ENCODE assay signal across 1 cellular context in genomic region chr2:205990104-205990503, GRCh38.
TF ChIP-seq lines count a peak whose summit lies in the region.

No MANE protein-coding gene starts in this region.

TF ChIP-seq in HepG2, 621 proteins besides CTCF, POLR2A, EP300 and RAD21 (continued from another document):
- no peak for TF ChIP-seq KIAA2018 (CRISPR knock-in tag; IDR thresholded peaks at IDR 0.05; ENCODE audit: borderline replicate concordance)
- TF ChIP-seq MED13 (CRISPR knock-in tag; IDR thresholded peaks at IDR 0.05): no peak
- TF ChIP-seq ZNF543 (CRISPR knock-in tag; IDR thresholded peaks at IDR 0.05): no peak
- TF ChIP-seq SP1 (IDR thresholded peaks at IDR 0.05): no peak
- TF ChIP-seq SP1 (CRISPR knock-in tag; IDR thresholded peaks at IDR 0.05): no peak
- TF ChIP-seq HDAC2 (CRISPR knock-in tag; IDR thresholded peaks at IDR 0.05): 0 out of 2 replicates have a peak, but pooled peaks have one; percentile 4
- TF ChIP-seq, protein P1, sequence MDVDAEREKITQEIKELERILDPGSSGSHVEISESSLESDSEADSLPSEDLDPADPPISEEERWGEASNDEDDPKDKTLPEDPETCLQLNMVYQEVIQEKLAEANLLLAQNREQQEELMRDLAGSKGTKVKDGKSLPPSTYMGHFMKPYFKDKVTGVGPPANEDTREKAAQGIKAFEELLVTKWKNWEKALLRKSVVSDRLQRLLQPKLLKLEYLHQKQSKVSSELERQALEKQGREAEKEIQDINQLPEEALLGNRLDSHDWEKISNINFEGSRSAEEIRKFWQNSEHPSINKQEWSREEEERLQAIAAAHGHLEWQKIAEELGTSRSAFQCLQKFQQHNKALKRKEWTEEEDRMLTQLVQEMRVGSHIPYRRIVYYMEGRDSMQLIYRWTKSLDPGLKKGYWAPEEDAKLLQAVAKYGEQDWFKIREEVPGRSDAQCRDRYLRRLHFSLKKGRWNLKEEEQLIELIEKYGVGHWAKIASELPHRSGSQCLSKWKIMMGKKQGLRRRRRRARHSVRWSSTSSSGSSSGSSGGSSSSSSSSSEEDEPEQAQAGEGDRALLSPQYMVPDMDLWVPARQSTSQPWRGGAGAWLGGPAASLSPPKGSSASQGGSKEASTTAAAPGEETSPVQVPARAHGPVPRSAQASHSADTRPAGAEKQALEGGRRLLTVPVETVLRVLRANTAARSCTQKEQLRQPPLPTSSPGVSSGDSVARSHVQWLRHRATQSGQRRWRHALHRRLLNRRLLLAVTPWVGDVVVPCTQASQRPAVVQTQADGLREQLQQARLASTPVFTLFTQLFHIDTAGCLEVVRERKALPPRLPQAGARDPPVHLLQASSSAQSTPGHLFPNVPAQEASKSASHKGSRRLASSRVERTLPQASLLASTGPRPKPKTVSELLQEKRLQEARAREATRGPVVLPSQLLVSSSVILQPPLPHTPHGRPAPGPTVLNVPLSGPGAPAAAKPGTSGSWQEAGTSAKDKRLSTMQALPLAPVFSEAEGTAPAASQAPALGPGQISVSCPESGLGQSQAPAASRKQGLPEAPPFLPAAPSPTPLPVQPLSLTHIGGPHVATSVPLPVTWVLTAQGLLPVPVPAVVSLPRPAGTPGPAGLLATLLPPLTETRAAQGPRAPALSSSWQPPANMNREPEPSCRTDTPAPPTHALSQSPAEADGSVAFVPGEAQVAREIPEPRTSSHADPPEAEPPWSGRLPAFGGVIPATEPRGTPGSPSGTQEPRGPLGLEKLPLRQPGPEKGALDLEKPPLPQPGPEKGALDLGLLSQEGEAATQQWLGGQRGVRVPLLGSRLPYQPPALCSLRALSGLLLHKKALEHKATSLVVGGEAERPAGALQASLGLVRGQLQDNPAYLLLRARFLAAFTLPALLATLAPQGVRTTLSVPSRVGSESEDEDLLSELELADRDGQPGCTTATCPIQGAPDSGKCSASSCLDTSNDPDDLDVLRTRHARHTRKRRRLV (CRISPR knock-in tag; IDR thresholded peaks at IDR 0.05): no peak
- TF ChIP-seq WIZ (CRISPR knock-in tag; IDR thresholded peaks at IDR 0.05): no peak
- TF ChIP-seq NFIB (CRISPR knock-in tag; IDR thresholded peaks at IDR 0.05; ENCODE audit: borderline replicate concordance): no peak
- TF ChIP-seq, protein P2, sequence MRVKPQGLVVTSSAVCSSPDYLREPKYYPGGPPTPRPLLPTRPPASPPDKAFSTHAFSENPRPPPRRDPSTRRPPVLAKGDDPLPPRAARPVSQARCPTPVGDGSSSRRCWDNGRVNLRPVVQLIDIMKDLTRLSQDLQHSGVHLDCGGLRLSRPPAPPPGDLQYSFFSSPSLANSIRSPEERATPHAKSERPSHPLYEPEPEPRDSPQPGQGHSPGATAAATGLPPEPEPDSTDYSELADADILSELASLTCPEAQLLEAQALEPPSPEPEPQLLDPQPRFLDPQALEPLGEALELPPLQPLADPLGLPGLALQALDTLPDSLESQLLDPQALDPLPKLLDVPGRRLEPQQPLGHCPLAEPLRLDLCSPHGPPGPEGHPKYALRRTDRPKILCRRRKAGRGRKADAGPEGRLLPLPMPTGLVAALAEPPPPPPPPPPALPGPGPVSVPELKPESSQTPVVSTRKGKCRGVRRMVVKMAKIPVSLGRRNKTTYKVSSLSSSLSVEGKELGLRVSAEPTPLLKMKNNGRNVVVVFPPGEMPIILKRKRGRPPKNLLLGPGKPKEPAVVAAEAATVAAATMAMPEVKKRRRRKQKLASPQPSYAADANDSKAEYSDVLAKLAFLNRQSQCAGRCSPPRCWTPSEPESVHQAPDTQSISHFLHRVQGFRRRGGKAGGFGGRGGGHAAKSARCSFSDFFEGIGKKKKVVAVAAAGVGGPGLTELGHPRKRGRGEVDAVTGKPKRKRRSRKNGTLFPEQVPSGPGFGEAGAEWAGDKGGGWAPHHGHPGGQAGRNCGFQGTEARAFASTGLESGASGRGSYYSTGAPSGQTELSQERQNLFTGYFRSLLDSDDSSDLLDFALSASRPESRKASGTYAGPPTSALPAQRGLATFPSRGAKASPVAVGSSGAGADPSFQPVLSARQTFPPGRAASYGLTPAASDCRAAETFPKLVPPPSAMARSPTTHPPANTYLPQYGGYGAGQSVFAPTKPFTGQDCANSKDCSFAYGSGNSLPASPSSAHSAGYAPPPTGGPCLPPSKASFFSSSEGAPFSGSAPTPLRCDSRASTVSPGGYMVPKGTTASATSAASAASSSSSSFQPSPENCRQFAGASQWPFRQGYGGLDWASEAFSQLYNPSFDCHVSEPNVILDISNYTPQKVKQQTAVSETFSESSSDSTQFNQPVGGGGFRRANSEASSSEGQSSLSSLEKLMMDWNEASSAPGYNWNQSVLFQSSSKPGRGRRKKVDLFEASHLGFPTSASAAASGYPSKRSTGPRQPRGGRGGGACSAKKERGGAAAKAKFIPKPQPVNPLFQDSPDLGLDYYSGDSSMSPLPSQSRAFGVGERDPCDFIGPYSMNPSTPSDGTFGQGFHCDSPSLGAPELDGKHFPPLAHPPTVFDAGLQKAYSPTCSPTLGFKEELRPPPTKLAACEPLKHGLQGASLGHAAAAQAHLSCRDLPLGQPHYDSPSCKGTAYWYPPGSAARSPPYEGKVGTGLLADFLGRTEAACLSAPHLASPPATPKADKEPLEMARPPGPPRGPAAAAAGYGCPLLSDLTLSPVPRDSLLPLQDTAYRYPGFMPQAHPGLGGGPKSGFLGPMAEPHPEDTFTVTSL (CRISPR knock-in tag; IDR thresholded peaks at IDR 0.05; ENCODE audit: borderline replicate concordance): 0 out of 2 replicates have a peak, but pooled peaks have one; percentile 3
- no peak for TF ChIP-seq MLLT10 (CRISPR knock-in tag; IDR thresholded peaks at IDR 0.05)
- TF ChIP-seq ZNF235 (CRISPR knock-in tag; IDR thresholded peaks at IDR 0.05; ENCODE audit: borderline replicate concordance): no peak
